Comparison of ENCODE assay signal across 1 cellular context in genomic region chr14:23551266-23552028, GRCh38.
TF ChIP-seq lines count a peak whose summit lies in the region.

Gene ZFHX2 (minus strand): TSS chr14:23551765. CDS start chr14:23535325, 16,440 bp downstream.

TF ChIP-seq in HepG2, 621 proteins besides CTCF, POLR2A, EP300 and RAD21 (continued from another document and continues in another):
- TF ChIP-seq NFIC (IDR thresholded peaks at IDR 0.05; ENCODE audit: low read length) (no peak), ZNF598 (CRISPR knock-in tag; IDR thresholded peaks at IDR 0.05; ENCODE audit: borderline replicate concordance) (peak; percentile 66; the same call in 1 of the 2 replicates), CBFB (CRISPR knock-in tag; IDR thresholded peaks at IDR 0.05) (peak; percentile 39; the same call in 1 of the 2 replicates), MNT (IDR thresholded peaks at IDR 0.05) (0 out of 2 replicates have a peak, but pooled peaks have one; percentile 7), SP5 (CRISPR knock-in tag; IDR thresholded peaks at IDR 0.05; ENCODE audit: borderline replicate concordance, low read depth) (no peak), ZNF18 (CRISPR knock-in tag; IDR thresholded peaks at IDR 0.05; ENCODE audit: insufficient replicate concordance) (peak; percentile 72), ZNF770 (CRISPR knock-in tag; IDR thresholded peaks at IDR 0.05) (peak; percentile 64; the same call in 1 of the 2 replicates), ZNF781 (CRISPR knock-in tag; IDR thresholded peaks at IDR 0.05; ENCODE audit: borderline replicate concordance, not compliant biosample characterization) (peak; percentile 66), ATF6 (CRISPR knock-in tag; conservative IDR thresholded peaks at IDR 0.05) (no peak), KLF13 (CRISPR knock-in tag; IDR thresholded peaks at IDR 0.05) (0 out of 2 replicates have a peak, but pooled peaks have one; percentile 37), ZBTB10 (CRISPR knock-in tag; IDR thresholded peaks at IDR 0.05; ENCODE audit: borderline replicate concordance) (no peak), ELF1 (CRISPR knock-in tag; IDR thresholded peaks at IDR 0.05) (peak; percentile 31; the same call in 1 of the 2 replicates), MAZ (IDR thresholded peaks at IDR 0.05; ENCODE audit: borderline replicate concordance, low read depth, low read length) (peak; percentile 49; the same call in 1 of the 2 replicates), MAZ (CRISPR knock-in tag; IDR thresholded peaks at IDR 0.05; ENCODE audit: low read depth) (peak; percentile 89), BRF2 (CRISPR knock-in tag; IDR thresholded peaks at IDR 0.05) (0 out of 2 replicates have a peak, but pooled peaks have one; percentile 52), ZNF460 (CRISPR knock-in tag; IDR thresholded peaks at IDR 0.05; ENCODE audit: borderline replicate concordance) (no peak), MED1 (CRISPR knock-in tag; IDR thresholded peaks at IDR 0.05) (peak; percentile 68), ZBTB49 (CRISPR knock-in tag; IDR thresholded peaks at IDR 0.05; ENCODE audit: borderline replicate concordance) (no peak), NFKBIZ (CRISPR knock-in tag; IDR thresholded peaks at IDR 0.05) (no peak; the same call in 1 of the 2 replicates), CEBPG (CRISPR knock-in tag; IDR thresholded peaks at IDR 0.05) (peak; percentile 46; the same call in 1 of the 2 replicates), THAP9 (CRISPR knock-in tag; IDR thresholded peaks at IDR 0.05; ENCODE audit: borderline replicate concordance) (peak; percentile 80; the same call in 1 of the 2 replicates), ESRRA (CRISPR knock-in tag; IDR thresholded peaks at IDR 0.05; ENCODE audit: low read depth) (no peak), TFE3 (CRISPR knock-in tag; IDR thresholded peaks at IDR 0.05) (no peak; the same call in none of the 2 replicates), KLF15 (CRISPR knock-in tag; IDR thresholded peaks at IDR 0.05; ENCODE audit: borderline replicate concordance) (no peak), MAX (IDR thresholded peaks at IDR 0.05) (no peak), PLRG1 (conservative IDR thresholded peaks at IDR 0.05) (no peak), FOXO4 (CRISPR knock-in tag; conservative IDR thresholded peaks at IDR 0.05) (no peak), ZNF432 (CRISPR knock-in tag; IDR thresholded peaks at IDR 0.05; ENCODE audit: borderline replicate concordance) (no peak), ZNF639 (CRISPR knock-in tag; conservative IDR thresholded peaks at IDR 0.05) (peak; percentile 70), ZNF670 (CRISPR knock-in tag; IDR thresholded peaks at IDR 0.05; ENCODE audit: borderline replicate concordance) (peak; percentile 85), TCF7 (IDR thresholded peaks at IDR 0.05; ENCODE audit: low read depth) (no peak), CHCHD3 (CRISPR knock-in tag; IDR thresholded peaks at IDR 0.05) (peak; percentile 91)
